9 cellular contexts compared by ENCODE assay signal in genomic region chr20:2653511-2654383, GRCh38. TPM values are rescaled to one million over a fixed set of nuclear protein-coding genes. Genes with fewer than 3 reads are reported as not detected.
DNase-seq lines count a peak whose midpoint lies in the region; ATAC-seq and TF ChIP-seq lines count a peak whose summit lies in the region.
"Had no signal": no experiment of that assay in that cellular context is flagged by ENCODE, and none has a peak within 500 bp of the region (broad histone marks: within the 10 kb centered on the region; RNA-seq: fewer than 3 reads in every experiment).

No MANE protein-coding gene starts in this region.

- TF ChIP-seq CTCF in heart left ventricle (IDR thresholded peaks at IDR 0.05) (no peak), brain microvascular endothelial cell (IDR thresholded peaks at IDR 0.05; ENCODE audit: low read depth, low read length, missing control alignments) (no peak), mesothelial cell of epicardium (IDR thresholded peaks at IDR 0.05; ENCODE audit: unreplicated experiment) (no peak), vagina (IDR thresholded peaks at IDR 0.05) (no peak)

- ATAC-seq in heart left ventricle (no peak), left cardiac atrium (no peak)

- H3K4me1 ChIP-seq in heart left ventricle, result peaks cover 4 to 28% (median 20%) of the 10 kb centered on the region in 12 donors
- H3K4me1 ChIP-seq in vagina, result peaks cover 28% of the 10 kb centered on the region

- TF ChIP-seq POLR2A in heart left ventricle (IDR thresholded peaks at IDR 0.05) (no peak), vagina (IDR thresholded peaks at IDR 0.05) (no peak)

- H3K4me1 Mint-ChIP-seq in mesothelial cell of epicardium, result peaks cover 18% of the 10 kb centered on the region

- no peaks in the 10 kb centered on the region for H3K9me3 ChIP-seq in heart left ventricle
- no peaks in the 10 kb centered on the region for H3K9me3 ChIP-seq in vagina

- DNase-seq in heart left ventricle (no peak), left cardiac atrium (no peak), brain microvascular endothelial cell (no peak), mesothelial cell of epicardium (ENCODE audit: low spot score in 2 of 2, unreplicated experiment in 2 of 2) (no peak), vagina (ENCODE audit: extremely low spot score in 2 of 2) (no peak), NCI-H1694 treated with DMSO at 0.1 percent for 48 hours (lab: John Stamatoyannopoulos, UW) (no peak), NCI-H187 treated with DMSO at 0.1 percent for 48 hours (lab: John Stamatoyannopoulos, UW) (no peak)
- no peak for DNase-seq in activated effector memory CD4-positive, alpha-beta T cell treated with anti-CD3 and anti-CD28 coated beads, Interleukin-2, amount 50 U/mL, for 16 hours

- no peaks in the 10 kb centered on the region for H3K9me3 Mint-ChIP-seq in mesothelial cell of epicardium

- H3K27me3 Mint-ChIP-seq in mesothelial cell of epicardium (ENCODE audit: low read depth), result no peaks in the 10 kb centered on the region

- H3K27ac ChIP-seq in heart left ventricle (peak overlapping the region in 7 of 12 donors; percentile 85 to 98 (median 93)), brain microvascular endothelial cell (peak overlapping the region; percentile 35), vagina (peak overlapping the region; percentile 89)

- peaks cover 33% of the 10 kb centered on the region for H3K36me3 Mint-ChIP-seq in mesothelial cell of epicardium

- intact Hi-C loops in heart left ventricle (cut with DNase I), result loop anchor here in 1 of 10 donors (5.0 kb wide), 1 partner anchor 131 kb away; no protein-coding TSS in a partner anchor
- intact Hi-C loops in left cardiac atrium (cut with DNase I), result no loop called here
- intact Hi-C loops in vagina (cut with DNase I), result loop anchor here (10.0 kb wide), 1 partner anchor 119 kb away; the partner anchor contains the start of gene TMC2

- 41 to 50% (median 44%) methylated on average over 24 of the region's 24 CpGs for WGBS in heart left ventricle, 4 donors

- in situ Hi-C loops in brain microvascular endothelial cell (cut with HindIII; ENCODE audit: low pct_ligation_motif_present, low sequenced_read_pairs), result no loop called here

- peak overlapping the region; percentile 88 for H3K27ac Mint-ChIP-seq in mesothelial cell of epicardium

- H3K4me3 ChIP-seq in heart left ventricle, result peak overlapping the region; percentile 71 to 99 (median 90)
- peak overlapping the region; percentile 98 for H3K4me3 ChIP-seq in brain microvascular endothelial cell (ENCODE audit: low read depth, low read length)
- H3K4me3 ChIP-seq in vagina, result peak overlapping the region; percentile 54 to 91

- H3K27me3 ChIP-seq in heart left ventricle, result no peaks in the 10 kb centered on the region
- H3K27me3 ChIP-seq in brain microvascular endothelial cell (replicated peaks), result no peaks in the 10 kb centered on the region
- no peaks in the 10 kb centered on the region for H3K27me3 ChIP-seq in vagina

- H3K4me3 Mint-ChIP-seq in mesothelial cell of epicardium, result peak overlapping the region; percentile 87

- H3K36me3 ChIP-seq in heart left ventricle (peaks cover 0 to 52% (median 49%) of the 10 kb centered on the region in 9 donors), brain microvascular endothelial cell (replicated peaks) (peaks cover 55% of the 10 kb centered on the region), vagina (peaks cover 3 to 47% of the 10 kb centered on the region in 2 donors)

RNA-seq across cellular contexts. Expression of gene NOP56, which starts 1.3 kb away (rescaled TPM):
- total RNA-seq in heart left ventricle, result 10 to 100 TPM; 24.6 to 78.8 (median 51.0) TPM
- 10 to 100 TPM; 42.3 to 66.8 TPM for polyA plus RNA-seq in heart left ventricle
- 10 to 100 TPM; 63.3 to 91.3 TPM for total RNA-seq in left cardiac atrium
- 258 to 275 TPM (median 267 TPM) in 3 replicates for total RNA-seq in mesothelial cell of epicardium
- 87.7 TPM for total RNA-seq in vagina

RNA-seq across cellular contexts. Expression of gene IDH3B, which starts 10.3 kb away (rescaled TPM):
- 100 to 1,000 TPM; 122 to 356 (median 208) TPM for total RNA-seq in heart left ventricle
- polyA plus RNA-seq in heart left ventricle, result 100 to 1,000 TPM; 173 to 188 TPM
- total RNA-seq in left cardiac atrium, result 100 to 1,000 TPM; 149 to 166 TPM
- total RNA-seq in mesothelial cell of epicardium, result 87.9 to 93.1 TPM (median 91.6 TPM) in 3 replicates
- 71.0 TPM for total RNA-seq in vagina

RNA-seq across cellular contexts. Expression of gene EBF4, which starts 38.8 kb away (rescaled TPM):
- total RNA-seq in heart left ventricle, result 1 to 10 TPM; 2.5 to 6.4 (median 4.2) TPM
- polyA plus RNA-seq in heart left ventricle, result 1 to 10 TPM; 2.7 to 2.9 TPM
- 1 to 10 TPM; 4.4 to 6.5 TPM for total RNA-seq in left cardiac atrium
- 65.5 to 78.8 TPM (median 66.4 TPM) in 3 replicates for total RNA-seq in mesothelial cell of epicardium
- 23.1 TPM for total RNA-seq in vagina
- total RNA-seq: RPMI7951 had no signal

Comparison
In these comparisons a context has a peak if more than half of its experiments do, and no peak if none do; other contexts are left out.
1. H3K27ac ChIP-seq: peak in every context shown above with its lines; median percentile 93 in heart left ventricle; 89 in vagina; 35 in brain microvascular endothelial cell.